11 cellular contexts compared by ENCODE assay signal in the genomic region with DNA sequence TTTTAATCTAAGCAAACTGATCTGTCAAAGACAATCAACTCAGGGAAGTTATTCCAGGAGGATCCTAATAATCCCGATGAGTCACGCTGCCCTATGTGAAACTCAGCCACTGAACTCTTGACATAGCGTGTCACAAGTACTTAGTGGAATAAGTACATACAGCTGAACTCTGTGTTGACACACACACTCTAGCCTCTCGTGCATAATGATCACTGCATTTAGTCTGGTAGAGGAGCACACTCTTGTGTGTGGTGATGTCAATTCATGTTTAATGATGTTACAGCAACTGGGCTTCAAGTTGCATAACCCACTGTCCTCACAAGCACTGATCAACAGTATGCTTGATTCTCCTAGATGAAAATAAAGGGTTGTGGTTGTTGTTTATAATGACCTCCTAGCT.
DNase-seq lines count a peak whose midpoint lies in the region; ATAC-seq, FAIRE-seq and TF ChIP-seq lines count a peak whose summit lies in the region.
"Had no signal": no experiment of that assay in that cellular context is flagged by ENCODE, and none has a peak within 500 bp of the region (broad histone marks: within the 10 kb centered on the region; RNA-seq: fewer than 3 reads in every experiment).

No MANE protein-coding gene starts in this region.

- H3K4me3 ChIP-seq in HFF-Myc (replicated peaks; ENCODE audit: low read depth, low read length) (no peak overlapping the region), trophoblast cell (ENCODE audit: low read depth, low read length) (no peak overlapping the region), psoas muscle (no peak overlapping the region), coronary artery (no peak overlapping the region)

- no peak overlapping the region for H3K4me2 ChIP-seq in trophoblast cell (ENCODE audit: low read length)

- H3K36me3 ChIP-seq in trophoblast cell (ENCODE audit: control insufficient read depth in 1 of 2, insufficient read depth in 2 of 2, low read length in 2 of 2) (no peaks in the 10 kb centered on the region), psoas muscle (ENCODE audit: insufficient read depth in 1 of 2, low read depth in 1 of 2) (no peaks in the 10 kb centered on the region)

- H3K4ac ChIP-seq in trophoblast cell (ENCODE audit: low read depth, low read length), result no peak overlapping the region

- no peak overlapping the region for H3K18ac ChIP-seq in trophoblast cell (ENCODE audit: low read length)

- no peak overlapping the region for H2AK5ac ChIP-seq in trophoblast cell (ENCODE audit: low read length)

- no peaks in the 10 kb centered on the region for H3K79me1 ChIP-seq in trophoblast cell (ENCODE audit: low read length)

- TF ChIP-seq CTCF in HFF-Myc (IDR thresholded peaks at IDR 0.05; ENCODE audit: low read depth, low read length, missing control alignments), result no peak
- no peak for TF ChIP-seq CTCF in psoas muscle (IDR thresholded peaks at IDR 0.05)
- TF ChIP-seq CTCF in coronary artery (IDR thresholded peaks at IDR 0.05), result no peak

- WGBS in trophoblast cell (ENCODE audit: extremely low coverage, insufficient coverage, insufficient read length), result no CpG with 5 or more reads among the region's 4 CpGs
- 46 to 59% (median 47%) methylated on average over 4 of the region's 4 CpGs for WGBS in psoas muscle, 3 donors

- H3K4me1 ChIP-seq in trophoblast cell (ENCODE audit: control insufficient read depth in 1 of 2, insufficient read depth in 2 of 2, low read length in 2 of 2) (peaks cover 0 to 2% of the 10 kb centered on the region in 2 experiments), psoas muscle (no peaks in the 10 kb centered on the region)

- H3K9ac ChIP-seq in trophoblast cell (ENCODE audit: low read length), result no peak overlapping the region

- H3K79me2 ChIP-seq in trophoblast cell (ENCODE audit: control insufficient read depth, insufficient read depth, low read length, poor library complexity), result no peaks in the 10 kb centered on the region

- no peak overlapping the region for H4K91ac ChIP-seq in trophoblast cell (ENCODE audit: low read depth, low read length)

- H2AFZ ChIP-seq in trophoblast cell (ENCODE audit: insufficient read depth, low read length, poor library complexity), result no peak overlapping the region

- no peak for ATAC-seq in psoas muscle

- intact Hi-C loops in psoas muscle (cut with DNase I), result no loop called here

- H2BK5ac ChIP-seq in trophoblast cell (ENCODE audit: low read depth, low read length, poor library complexity), result no peak overlapping the region

- no peak overlapping the region for H2BK120ac ChIP-seq in trophoblast cell (ENCODE audit: insufficient read depth, low read length, poor library complexity)

- H3K14ac ChIP-seq in trophoblast cell (ENCODE audit: low read length), result no peak overlapping the region

- H3K27ac ChIP-seq in trophoblast cell (ENCODE audit: low read depth, low read length) (no peak overlapping the region), psoas muscle (no peak overlapping the region), coronary artery (no peak overlapping the region)
- H3K27ac ChIP-seq: VCaP had no signal

- no peaks in the 10 kb centered on the region for H3K27me3 ChIP-seq in trophoblast cell (ENCODE audit: insufficient read depth, low read length)
- no peaks in the 10 kb centered on the region for H3K27me3 ChIP-seq in psoas muscle (ENCODE audit: insufficient read depth in 3 of 3, low read length in 2 of 3)

- no peaks in the 10 kb centered on the region for H3K9me3 ChIP-seq in trophoblast cell (ENCODE audit: insufficient read depth, low read depth, low read length)
- no peaks in the 10 kb centered on the region for H3K9me3 ChIP-seq in psoas muscle

- no peak overlapping the region for H2BK12ac ChIP-seq in trophoblast cell (ENCODE audit: low read length)

- FAIRE-seq in GM19239 (lab: Jason Lieb, UNC), result no peak

- DNase-seq in HFF-Myc (ENCODE audit: extremely low read depth, low read depth) (peak; percentile 50), NCI-H748 treated with DMSO at 0.1 percent for 48 hours (lab: John Stamatoyannopoulos, UW) (peak; percentile 78), dermis blood vessel endothelial cell (peak; percentile 80), trophoblast cell (peak; percentile 31 to 49), psoas muscle (no peak), coronary artery (ENCODE audit: low spot score) (no peak), GM19239 (ENCODE audit: insufficient read length, low spot score) (no peak)
- no peak for DNase-seq in activated CD4-positive, CD25-positive, alpha-beta regulatory T cell (lab: John Stamatoyannopoulos, UW)
- DNase-seq: Kasumi-1; stimulated activated CD4-positive, alpha-beta T cell treated with anti-CD3 and anti-CD28 coated beads, Interleukin-2, amount 100 ng/mL, for 24 hours had no signal

- no peak overlapping the region for H4K8ac ChIP-seq in trophoblast cell (ENCODE audit: low read depth, low read length)

- no peak overlapping the region for H4K12ac ChIP-seq in trophoblast cell (ENCODE audit: low read depth, low read length)

- H3K23ac ChIP-seq in trophoblast cell (ENCODE audit: low read length), result no peak overlapping the region

Comparison
In these comparisons a context has a peak if more than half of its experiments do, and no peak if none do; other contexts are left out.
1. DNase-seq: peak in HFF-Myc (single experiment), NCI-H748 treated with DMSO at 0.1 percent for 48 hours (single experiment), dermis blood vessel endothelial cell (single experiment) and trophoblast cell (2 of 2); none in psoas muscle (0 of 2), coronary artery (single experiment), activated CD4-positive, CD25-positive, alpha-beta regulatory T cell (0 of 4) and GM19239 (single experiment).